In the genomic region with DNA sequence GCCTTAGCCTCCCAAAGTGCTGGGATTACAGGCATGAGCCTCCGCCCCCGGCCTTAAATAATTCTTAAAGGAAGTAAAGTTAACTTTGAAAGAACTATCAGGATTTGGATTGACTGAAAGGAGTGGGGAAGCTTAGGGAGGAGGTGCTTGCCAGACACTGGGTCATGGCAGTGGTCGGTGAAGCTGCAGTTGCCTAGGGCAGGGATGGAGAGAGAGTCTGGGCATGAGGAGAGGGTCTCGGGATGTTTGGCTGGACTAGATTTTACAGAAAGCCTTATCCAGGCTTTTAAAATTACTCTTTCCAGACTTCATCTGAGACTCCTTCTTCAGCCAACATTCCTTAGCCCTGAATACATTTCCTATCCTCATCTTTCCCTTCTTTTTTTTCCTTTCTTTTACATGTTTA, we compare ENCODE assay signal across 10 cellular contexts. TPM values are rescaled to one million over a fixed set of nuclear protein-coding genes. Genes with fewer than 3 reads are reported as not detected.
DNase-seq lines count a peak whose midpoint lies in the region; TF ChIP-seq lines count a peak whose summit lies in the region.
"Had no signal": no experiment of that assay in that cellular context is flagged by ENCODE, and none has a peak within 500 bp of the region (broad histone marks: within the 10 kb centered on the region; RNA-seq: fewer than 3 reads in every experiment).

No MANE protein-coding gene starts in this region.

- H3K4me3 Mint-ChIP-seq in type B pancreatic cell: no peak overlapping the region
- H3K4me3 Mint-ChIP-seq: naive thymus-derived CD4-positive, alpha-beta T cell had no signal

- H3K9ac ChIP-seq in SK-N-SH: peak overlapping the region; percentile 85

- intact Hi-C loops in posterior vena cava (cut with DNase I): no loop called here

- DNase-seq in SK-N-SH: no peak
- DNase-seq in myocyte (ENCODE audit: low read depth): peak; percentile 70
- DNase-seq in type B pancreatic cell (ENCODE audit: extremely low spot score, unreplicated experiment): no peak
- no peak for DNase-seq in DMS153 (lab: John Stamatoyannopoulos, UW)
- DNase-seq in SHP77 (lab: John Stamatoyannopoulos, UW): no peak
- DNase-seq in posterior vena cava (ENCODE audit: low spot score): no peak
- DNase-seq in cerebellar cortex (ENCODE audit: low spot score): no peak
- DNase-seq: naive thymus-derived CD4-positive, alpha-beta T cell; NCI-H446 treated with DMSO at 0.1 percent for 48 hours had no signal

- H3K4me3 ChIP-seq in SK-N-SH (ENCODE audit: low read depth in 2 of 2, low read length in 1 of 2) (peak overlapping the region; percentile 56 to 64; a peak in 3 of 4 replicates), esophagus (ENCODE audit: low read depth in 1 of 2, low read length in 2 of 2) (no peak overlapping the region)

- H3K9me2 ChIP-seq in SK-N-SH: no peaks in the 10 kb centered on the region

- H3K4me1 ChIP-seq in SK-N-SH (ENCODE audit: control insufficient read depth in 1 of 2, insufficient read depth in 2 of 2, low read depth in 1 of 2, low read length in 1 of 2): peaks cover 2 to 9% of the 10 kb centered on the region in 2 experiments; a peak in 3 of 4 replicates
- H3K4me1 ChIP-seq in esophagus (ENCODE audit: control insufficient read depth in 2 of 2, insufficient read depth in 2 of 2, low read length in 1 of 2): peaks cover 0 to 5% of the 10 kb centered on the region in 2 donors

- POLR2A ChIA-PET in SK-N-SH (lab: Yijun Ruan, JAX): no interaction called here

- H3K27ac ChIP-seq in SK-N-SH (ENCODE audit: low read depth in 2 of 2, low read length in 1 of 2) (peak overlapping the region; percentile 94 to 100; a peak in 3 of 4 replicates), esophagus (ENCODE audit: low read depth in 2 of 2, low read length in 1 of 2) (peak overlapping the region; percentile 78 to 79)

- WGBS in SK-N-SH (ENCODE audit: low lambda C conversion rate): 54% methylated on average over 4 of the region's 4 CpGs
- WGBS in esophagus, 2 donors: 58 to 67% methylated on average over 4 of the region's 4 CpGs

- H3K36me3 ChIP-seq in SK-N-SH (replicated peaks in 1 of 2; ENCODE audit: control insufficient read depth in 1 of 2, insufficient read depth in 2 of 2, low read length in 1 of 2) (peaks cover 15 to 28% of the 10 kb centered on the region in 2 experiments), esophagus (ENCODE audit: control insufficient read depth in 2 of 2, insufficient read depth in 2 of 2, low read length in 1 of 2) (no peaks in the 10 kb centered on the region)

- H3K4me1 Mint-ChIP-seq in type B pancreatic cell (ENCODE audit: unreplicated experiment): peaks cover 26% of the 10 kb centered on the region

- CTCF ChIA-PET in SK-N-SH (lab: Yijun Ruan, JAX): interaction anchor here (1.0 kb wide), 1 partner anchor 15 kb away, joined by 3 read pairs; no protein-coding TSS in a partner anchor

- TF ChIP-seq EP300 in SK-N-SH (IDR thresholded peaks at IDR 0.05; ENCODE audit: borderline replicate concordance in 1 of 2, low read depth in 1 of 2, low read length in 1 of 2): no peak

- H3F3A ChIP-seq in SK-N-SH (replicated peaks; ENCODE audit: insufficient read depth): peaks cover 52% of the 10 kb centered on the region

- H3K27me3 ChIP-seq in SK-N-SH (ENCODE audit: insufficient read depth) (no peaks in the 10 kb centered on the region), esophagus (ENCODE audit: control insufficient read depth in 1 of 2, insufficient read depth in 2 of 2, low read length in 2 of 2) (no peaks in the 10 kb centered on the region)

- H4K20me1 ChIP-seq in SK-N-SH (ENCODE audit: insufficient read depth): no peaks in the 10 kb centered on the region

- H2AFZ ChIP-seq in SK-N-SH (ENCODE audit: low read depth): 0 out of 2 replicates have a peak overlapping the region, but pooled peaks have one; percentile 57

- H3K9me3 Mint-ChIP-seq in type B pancreatic cell: peaks cover 13% of the 10 kb centered on the region

- peak overlapping the region; percentile 76 for H3K4me2 ChIP-seq in SK-N-SH

- H3K79me2 ChIP-seq in SK-N-SH (ENCODE audit: insufficient read depth): peaks cover 37% of the 10 kb centered on the region

- no peak for TF ChIP-seq RAD21 in SK-N-SH (IDR thresholded peaks at IDR 0.05; ENCODE audit: low read length)

- H3K27me3 Mint-ChIP-seq in type B pancreatic cell: no peaks in the 10 kb centered on the region

- TF ChIP-seq CTCF in SK-N-SH (IDR thresholded peaks at IDR 0.05) (no peak), type B pancreatic cell (conservative IDR thresholded peaks at IDR 0.05) (no peak)

- H3K9me3 ChIP-seq in SK-N-SH (peaks cover 11% of the 10 kb centered on the region; the same call in 1 of the 2 replicates), esophagus (ENCODE audit: control insufficient read depth in 2 of 2, insufficient read depth in 1 of 2, low read depth in 1 of 2, low read length in 1 of 2) (no peaks in the 10 kb centered on the region)

- peak overlapping the region; percentile 97 for H3K27ac Mint-ChIP-seq in type B pancreatic cell
- H3K27ac Mint-ChIP-seq: naive thymus-derived CD4-positive, alpha-beta T cell had no signal

- peaks cover 4% of the 10 kb centered on the region for H3K36me3 Mint-ChIP-seq in type B pancreatic cell

TF ChIP-seq in SK-N-SH, 30 proteins besides CTCF, POLR2A, EP300 and RAD21:
- no peak for TF ChIP-seq NFIC (IDR thresholded peaks at IDR 0.05; ENCODE audit: borderline replicate concordance)
- TF ChIP-seq RCOR1 (IDR thresholded peaks at IDR 0.05; ENCODE audit: low read length): no peak
- TF ChIP-seq USF1 (IDR thresholded peaks at IDR 0.05; ENCODE audit: borderline replicate concordance, low read depth): no peak
- TF ChIP-seq, protein P1, sequence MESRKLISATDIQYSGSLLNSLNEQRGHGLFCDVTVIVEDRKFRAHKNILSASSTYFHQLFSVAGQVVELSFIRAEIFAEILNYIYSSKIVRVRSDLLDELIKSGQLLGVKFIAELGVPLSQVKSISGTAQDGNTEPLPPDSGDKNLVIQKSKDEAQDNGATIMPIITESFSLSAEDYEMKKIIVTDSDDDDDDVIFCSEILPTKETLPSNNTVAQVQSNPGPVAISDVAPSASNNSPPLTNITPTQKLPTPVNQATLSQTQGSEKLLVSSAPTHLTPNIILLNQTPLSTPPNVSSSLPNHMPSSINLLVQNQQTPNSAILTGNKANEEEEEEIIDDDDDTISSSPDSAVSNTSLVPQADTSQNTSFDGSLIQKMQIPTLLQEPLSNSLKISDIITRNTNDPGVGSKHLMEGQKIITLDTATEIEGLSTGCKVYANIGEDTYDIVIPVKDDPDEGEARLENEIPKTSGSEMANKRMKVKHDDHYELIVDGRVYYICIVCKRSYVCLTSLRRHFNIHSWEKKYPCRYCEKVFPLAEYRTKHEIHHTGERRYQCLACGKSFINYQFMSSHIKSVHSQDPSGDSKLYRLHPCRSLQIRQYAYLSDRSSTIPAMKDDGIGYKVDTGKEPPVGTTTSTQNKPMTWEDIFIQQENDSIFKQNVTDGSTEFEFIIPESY (IDR thresholded peaks at IDR 0.05; ENCODE audit: borderline replicate concordance, low read depth): no peak
- TF ChIP-seq JUND (IDR thresholded peaks at IDR 0.05): 0 out of 2 replicates have a peak, but pooled peaks have one; percentile 8
- no peak for TF ChIP-seq FOSL2 (IDR thresholded peaks at IDR 0.05; ENCODE audit: borderline replicate concordance, low read depth)

RNA-seq across cellular contexts. Expression of gene NNMT, which starts 0.5 kb away (rescaled TPM):
- polyA plus RNA-seq in SK-N-SH (2012; rRNA removed): 84.6 and 106 TPM in 2 replicates
- 90.6 and 92.0 TPM in 2 replicates for polyA plus RNA-seq in SK-N-SH (2012; cell fraction: cytosol; rRNA removed)
- polyA plus RNA-seq in SK-N-SH (2012; cell fraction: nucleus; rRNA removed): 109 and 183 TPM in 2 replicates
- polyA plus RNA-seq in esophagus: 10 to 100 TPM; 23.5 to 69.1 TPM
- total RNA-seq in myocyte: 921 and 1,107 TPM in 2 replicates
- 2,128 TPM for polyA plus RNA-seq in myocyte (2012)
- 0.64 and 2.8 TPM in 2 replicates for total RNA-seq in type B pancreatic cell (ENCODE audit: low replicate concordance)
- 100 to 1,000 TPM; 631 to 647 TPM for total RNA-seq in posterior vena cava
- total RNA-seq: naive thymus-derived CD4-positive, alpha-beta T cell had no signal
- polyA plus RNA-seq: naive thymus-derived CD4-positive, alpha-beta T cell had no signal

Comparison
In these comparisons a context has a peak if more than half of its experiments do, and no peak if none do; other contexts are left out.
1. H3K4me3 ChIP-seq: peak in SK-N-SH (2 of 2); none in esophagus (0 of 2).
2. RNA of gene NNMT, which starts 0.5 kb away (total RNA-seq): 921 to 1,107 TPM in myocyte and 631 to 647 TPM in posterior vena cava; 0.64 to 2.8 TPM in type B pancreatic cell; every median in the first group is over 100 times any median in the second.